14 cellular contexts compared by ENCODE assay signal in genomic region chr3:45976191-45977091, GRCh38. TPM values are rescaled to one million over a fixed set of nuclear protein-coding genes. Genes with fewer than 3 reads are reported as not detected.
DNase-seq lines count a peak whose midpoint lies in the region; ATAC-seq and TF ChIP-seq lines count a peak whose summit lies in the region.
"Had no signal": no experiment of that assay in that cellular context is flagged by ENCODE, and none has a peak within 500 bp of the region (broad histone marks: within the 10 kb centered on the region; RNA-seq: fewer than 3 reads in every experiment).

No MANE protein-coding gene starts in this region.

- in situ Hi-C loops in KBM-7 (cut with MboI; ENCODE audit: low pct_unique_long_range_greater_than_20kb, low sequenced_read_pairs), result no loop called here

- peaks cover 66% of the 10 kb centered on the region for H3K36me3 Mint-ChIP-seq in activated CD4-positive, alpha-beta T cell treated with anti-CD3 and anti-CD28 coated beads for 36 hours (ENCODE audit: low read depth)
- H3K36me3 Mint-ChIP-seq in stimulated activated naive B cell treated with anti-CD40 and anti-IgM and Interleukin-4, amounts not matched to agents 10 μg/mL and 1 μg/mL and 100 μg/mL, for 72 hours, result peaks cover 26 to 50% of the 10 kb centered on the region in 2 donors

- peaks cover 0 to 100% (median 41%) of the 10 kb centered on the region in 6 donors for H3K36me3 ChIP-seq in spleen

- POLR2A ChIA-PET in activated CD4-positive, alpha-beta T cell treated with anti-CD3 and anti-CD28 coated beads for 36 hours (lab: Charles Lee), result interaction anchor here (0.5 kb wide), 1 partner anchor 14 kb away, joined by 4 read pairs; no protein-coding TSS in a partner anchor

- peaks cover 2% of the 10 kb centered on the region for H3K9me3 Mint-ChIP-seq in activated CD4-positive, alpha-beta T cell treated with anti-CD3 and anti-CD28 coated beads for 36 hours (ENCODE audit: low read depth)
- H3K9me3 Mint-ChIP-seq in stimulated activated naive B cell treated with anti-CD40 and anti-IgM and Interleukin-4, amounts not matched to agents 10 μg/mL and 1 μg/mL and 100 μg/mL, for 72 hours, result no peaks in the 10 kb centered on the region

- CTCF ChIA-PET in activated CD4-positive, alpha-beta T cell treated with anti-CD3 and anti-CD28 coated beads for 36 hours (lab: Charles Lee), result interaction anchor here (1.0 to 2.0 kb wide), 4 partner anchors 12 to 115 kb away, joined by 3 to 5 read pairs (median 4); no protein-coding TSS in a partner anchor

- peaks cover 72% of the 10 kb centered on the region for H3K4me1 Mint-ChIP-seq in activated CD4-positive, alpha-beta T cell treated with anti-CD3 and anti-CD28 coated beads for 36 hours
- H3K4me1 Mint-ChIP-seq in stimulated activated naive B cell treated with anti-CD40 and anti-IgM and Interleukin-4, amounts not matched to agents 10 μg/mL and 1 μg/mL and 100 μg/mL, for 72 hours, result peaks cover 32 to 52% of the 10 kb centered on the region in 2 donors

- intact Hi-C loops in activated CD4-positive, alpha-beta T cell treated with anti-CD3 and anti-CD28 coated beads for 36 hours (cut with DNase I, micrococcal nuclease), result loop anchor here (1.0 to 5.0 kb wide), 4 partner anchors 14 to 561 kb away; partner anchors contain the start of gene CXCR6 (in 2 of the 2)
- intact Hi-C loops in spleen (cut with DNase I; ENCODE audit: low total_unique reads), result no loop called here

- H3K4me3 Mint-ChIP-seq in activated CD4-positive, alpha-beta T cell treated with anti-CD3 and anti-CD28 coated beads for 36 hours, result no peak overlapping the region
- no peak overlapping the region for H3K4me3 Mint-ChIP-seq in stimulated activated naive B cell treated with anti-CD40 and anti-IgM and Interleukin-4, amounts not matched to agents 10 μg/mL and 1 μg/mL and 100 μg/mL, for 72 hours

- 58 to 75% (median 73%) methylated on average over 6 of the region's 6 CpGs for WGBS in spleen, 5 donors

- H3K9me3 ChIP-seq in spleen, result no peaks in the 10 kb centered on the region

- ATAC-seq in activated CD4-positive, alpha-beta T cell treated with anti-CD3 and anti-CD28 coated beads for 36 hours, result peak; percentile 25
- ATAC-seq in stimulated activated naive B cell treated with anti-CD40 and anti-IgM and Interleukin-4, amounts not matched to agents 10 μg/mL and 1 μg/mL and 100 μg/mL, for 72 hours (replicated peaks), result no peak
- no peak for ATAC-seq in GM21515 (IDR thresholded peaks at IDR 0.05; ENCODE audit: unreplicated experiment)

- no peak for TF ChIP-seq CTCF in spleen (IDR thresholded peaks at IDR 0.05 in 8 of 11, conservative IDR thresholded peaks at IDR 0.05 in 3 of 11)

- peak overlapping the region; percentile 39 for H3K27ac Mint-ChIP-seq in activated CD4-positive, alpha-beta T cell treated with anti-CD3 and anti-CD28 coated beads for 36 hours
- no peak overlapping the region for H3K27ac Mint-ChIP-seq in stimulated activated naive B cell treated with anti-CD40 and anti-IgM and Interleukin-4, amounts not matched to agents 10 μg/mL and 1 μg/mL and 100 μg/mL, for 72 hours

- DNase-seq in KBM-7 (peak; percentile 35), spleen (no peak), NCI-H1930 (lab: John Stamatoyannopoulos, UW) (no peak), NOMO-1 (lab: John Stamatoyannopoulos, UW; ENCODE audit: unreplicated experiment in 2 of 2) (no peak)
- peak; percentile 48 for DNase-seq in activated CD4-positive, alpha-beta T cell treated with anti-CD3 and anti-CD28 coated beads for 36 hours
- DNase-seq in central memory CD4-positive, alpha-beta T cell, result peak; percentile 66
- DNase-seq in stimulated activated naive B cell treated with anti-CD40 and anti-IgM and Interleukin-4, amounts not matched to agents 10 μg/mL and 1 μg/mL and 100 μg/mL, for 72 hours, result no peak
- DNase-seq: mesenchymal stem cell, NCI-H1105 treated with DMSO at 0.1 percent for 48 hours, NCI-H526 treated with DMSO at 0.1 percent for 48 hours had no signal

- no peak for TF ChIP-seq POLR2A in spleen (IDR thresholded peaks at IDR 0.05)

- H3K4me1 ChIP-seq in spleen, result peaks cover 4 to 98% (median 51%) of the 10 kb centered on the region in 6 donors

- no peak overlapping the region for H3K4me3 ChIP-seq in spleen

- no peaks in the 10 kb centered on the region for H3K27me3 ChIP-seq in spleen (replicated peaks in 1 of 7)

- peaks cover 2% of the 10 kb centered on the region for H3K27me3 Mint-ChIP-seq in activated CD4-positive, alpha-beta T cell treated with anti-CD3 and anti-CD28 coated beads for 36 hours
- no peaks in the 10 kb centered on the region for H3K27me3 Mint-ChIP-seq in stimulated activated naive B cell treated with anti-CD40 and anti-IgM and Interleukin-4, amounts not matched to agents 10 μg/mL and 1 μg/mL and 100 μg/mL, for 72 hours

- H3K27ac ChIP-seq in spleen, result peak overlapping the region in 7 of 8 donors; percentile 61 to 88 (median 70)
- H3K27ac ChIP-seq: C4-2B had no signal

RNA-seq across cellular contexts. Expression of gene FYCO1, which starts 19.2 kb away (rescaled TPM):
- 10 to 100 TPM in 1 of 2 experiments, 1 to 10 TPM in 1; 8.2 to 10.6 TPM for total RNA-seq in activated CD4-positive, alpha-beta T cell treated with anti-CD3 and anti-CD28 coated beads for 36 hours
- 10 to 100 TPM; 22.9 to 40.1 (median 34.3) TPM for total RNA-seq in spleen
- 1 to 10 TPM; 5.2 to 7.9 (median 5.7) TPM for polyA plus RNA-seq in spleen

RNA-seq across cellular contexts. Expression of gene CXCR6, which starts 33.2 kb away (rescaled TPM):
- under 1 TPM; 0.42 to 0.85 TPM for total RNA-seq in activated CD4-positive, alpha-beta T cell treated with anti-CD3 and anti-CD28 coated beads for 36 hours
- 10 to 100 TPM in 5 of 7 donors, 1 to 10 TPM in 2; 6.6 to 35.3 (median 16.0) TPM for total RNA-seq in spleen
- 1 to 10 TPM; 2.5 to 3.7 (median 2.6) TPM for polyA plus RNA-seq in spleen
- total RNA-seq: fibroblast of lung had no signal
- polyA plus RNA-seq: fibroblast of lung had no signal

RNA-seq across cellular contexts. Expression of gene XCR1, which starts 50.8 kb away (rescaled TPM):
- not detected for total RNA-seq in activated CD4-positive, alpha-beta T cell treated with anti-CD3 and anti-CD28 coated beads for 36 hours
- 1 to 10 TPM in 6 of 7 donors, under 1 TPM in 1; 0.42 to 7.3 (median 4.7) TPM for total RNA-seq in spleen
- under 1 TPM; 0.06 to 0.26 (median 0.17) TPM for polyA plus RNA-seq in spleen
- total RNA-seq: subcutaneous adipose tissue had no signal

Comparison
In these comparisons a context has a peak if more than half of its experiments do, and no peak if none do; other contexts are left out.
1. DNase-seq: peak in KBM-7 (single experiment), activated CD4-positive, alpha-beta T cell treated with anti-CD3 and anti-CD28 coated beads for 36 hours (single experiment) and central memory CD4-positive, alpha-beta T cell (single experiment); none in spleen (single experiment), NCI-H1930 (0 of 2), NOMO-1 (0 of 2) and stimulated activated naive B cell treated with anti-CD40 and anti-IgM and Interleukin-4, amounts not matched to agents 10 μg/mL and 1 μg/mL and 100 μg/mL, for 72 hours (single experiment).
2. RNA of gene CXCR6, which starts 33.2 kb away (total RNA-seq): 6.6 to 35.3 TPM in spleen; 0.42 to 0.85 TPM in activated CD4-positive, alpha-beta T cell treated with anti-CD3 and anti-CD28 coated beads for 36 hours; every median in the first group is over 4 times any median in the second.